18 cellular contexts compared by ENCODE assay signal in the genomic region with DNA sequence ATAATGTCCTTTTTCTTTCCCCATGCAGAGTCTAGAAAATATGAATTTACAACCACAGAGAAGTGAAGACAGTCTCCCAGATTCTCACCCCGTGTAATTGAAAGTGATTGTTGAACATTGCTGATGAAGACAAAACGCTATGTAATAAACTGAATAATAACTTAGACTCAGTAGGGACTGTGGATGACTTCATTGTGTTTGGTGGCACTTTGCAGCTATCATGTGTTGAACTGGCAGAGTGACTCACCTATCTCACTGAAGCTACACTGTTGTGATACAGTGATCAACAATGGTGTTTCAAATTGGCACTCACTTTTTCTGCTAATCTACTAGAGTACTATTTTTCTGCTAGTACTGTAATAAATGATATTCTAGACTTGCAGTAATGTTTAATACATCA.
"Had no signal": no experiment of that assay in that cellular context is flagged by ENCODE, and none has a peak within 500 bp of the region (broad histone marks: within the 10 kb centered on the region; RNA-seq: fewer than 3 reads in every experiment).

No MANE protein-coding gene starts in this region.

- H3K36me3 Mint-ChIP-seq: activated naive CD8-positive, alpha-beta T cell treated with anti-CD3 and anti-CD28 coated beads for 36 hours; brain had no signal

- ATAC-seq: right cardiac atrium had no signal

- H3K27ac Mint-ChIP-seq: activated CD4-positive, alpha-beta T cell treated with anti-CD3 and anti-CD28 coated beads, Interleukin-2, amount 10 ng/mL, durations not matched to agents 7 days and 5 days; activated naive CD8-positive, alpha-beta T cell treated with anti-CD3 and anti-CD28 coated beads for 36 hours; activated T-helper 1 cell treated with anti-CD3 and anti-CD28 coated beads, Interleukin-12 subunit alpha, Interleukin-12 subunit beta, Interleukin-2, Interleukin-4 antibody, amounts not matched to agents 30 ng/mL and 10 ng/mL and 1 ng/mL, durations not matched to agents 14 hours and 24 hours and 36 hours; brain; nephron progenitor cell had no signal

- H3K27me3 Mint-ChIP-seq: activated CD4-positive, alpha-beta T cell treated with anti-CD3 and anti-CD28 coated beads, Interleukin-2, amount 10 ng/mL, durations not matched to agents 7 days and 5 days; activated naive CD8-positive, alpha-beta T cell treated with anti-CD3 and anti-CD28 coated beads for 36 hours; brain had no signal

- H3K4me1 Mint-ChIP-seq: activated naive CD8-positive, alpha-beta T cell treated with anti-CD3 and anti-CD28 coated beads for 36 hours had no signal

- DNase-seq: activated CD4-positive, alpha-beta T cell treated with anti-CD3 and anti-CD28 coated beads, Interleukin-2, amount 10 ng/mL, durations not matched to agents 7 days and 5 days; activated CD4-positive, CD25-positive, alpha-beta regulatory T cell; activated naive CD8-positive, alpha-beta T cell treated with anti-CD3 and anti-CD28 coated beads for 36 hours; central memory CD4-positive, alpha-beta T cell; colonic mucosa; foreskin fibroblast; hypothalamus; kidney; mesenchymal stem cell; nephron progenitor cell; occipital lobe; right cardiac atrium; small intestine; stimulated activated CD4-positive, alpha-beta T cell treated with anti-CD3 and anti-CD28 coated beads, Interleukin-4, amount 100 ng/mL, for 24 hours; stimulated activated naive CD4-positive, alpha-beta T cell; tibial artery had no signal

- H3K9me3 Mint-ChIP-seq: activated CD4-positive, alpha-beta T cell treated with anti-CD3 and anti-CD28 coated beads, Interleukin-2, amount 10 ng/mL, durations not matched to agents 7 days and 5 days; activated naive CD8-positive, alpha-beta T cell treated with anti-CD3 and anti-CD28 coated beads for 36 hours; activated T-helper 1 cell treated with anti-CD3 and anti-CD28 coated beads, Interleukin-12 subunit alpha, Interleukin-12 subunit beta, Interleukin-2, Interleukin-4 antibody, amounts not matched to agents 30 ng/mL and 10 ng/mL and 1 ng/mL, durations not matched to agents 14 hours and 24 hours and 36 hours; brain; nephron progenitor cell had no signal

- H3K4me3 Mint-ChIP-seq: activated CD4-positive, alpha-beta T cell treated with anti-CD3 and anti-CD28 coated beads, Interleukin-2, amount 10 ng/mL, durations not matched to agents 7 days and 5 days; activated naive CD8-positive, alpha-beta T cell treated with anti-CD3 and anti-CD28 coated beads for 36 hours; activated T-helper 1 cell treated with anti-CD3 and anti-CD28 coated beads, Interleukin-12 subunit alpha, Interleukin-12 subunit beta, Interleukin-2, Interleukin-4 antibody, amounts not matched to agents 30 ng/mL and 10 ng/mL and 1 ng/mL, durations not matched to agents 14 hours and 24 hours and 36 hours; nephron progenitor cell had no signal
